In genomic region chr4:178917756-178918155, GRCh38 we compare ENCODE assay signal across 20 cellular contexts.
DNase-seq lines count a peak whose midpoint lies in the region; ATAC-seq, FAIRE-seq and TF ChIP-seq lines count a peak whose summit lies in the region.
"Had no signal": no experiment of that assay in that cellular context is flagged by ENCODE, and none has a peak within 500 bp of the region (broad histone marks: within the 10 kb centered on the region; RNA-seq: fewer than 3 reads in every experiment).

No MANE protein-coding gene starts in this region.

- no peaks in the 10 kb centered on the region for H3K4me1 Mint-ChIP-seq in immature natural killer cell
- H3K4me1 Mint-ChIP-seq: T-cell had no signal

- H3K36me3 ChIP-seq in H7 (replicated peaks; ENCODE audit: control insufficient read depth, insufficient read depth, low read length) (no peaks in the 10 kb centered on the region), GM12878 (ENCODE audit: control insufficient read depth in 2 of 2, insufficient read depth in 2 of 2, low read length in 1 of 2) (no peaks in the 10 kb centered on the region), iPS DF 6.9 (ENCODE audit: control insufficient read depth, insufficient read depth, low read length) (no peaks in the 10 kb centered on the region)

- no peaks in the 10 kb centered on the region for H3K9me3 ChIP-seq in GM12878 (replicated peaks; ENCODE audit: control insufficient read depth, insufficient read depth, low read length)
- no peaks in the 10 kb centered on the region for H3K9me3 ChIP-seq in iPS DF 6.9 (ENCODE audit: control insufficient read depth, insufficient read depth, low read length)
- H3K9me3 ChIP-seq: Caco-2 had no signal

- no peak for TF ChIP-seq POLR2A in GM12878 (IDR thresholded peaks at IDR 0.05; ENCODE audit: low read depth, low read length)

- POLR2A ChIA-PET in GM12878 (lab: Charles Lee): no interaction called here

- no peak for TF ChIP-seq EP300 in GM12878 (IDR thresholded peaks at IDR 0.05; ENCODE audit: borderline replicate concordance in 1 of 2, control insufficient read depth in 1 of 2, low read depth in 2 of 2, low read length in 2 of 2)

- ATAC-seq in GM12878 (peak; percentile 52; the same call in 2 of the 3 replicates), HG02798 (IDR thresholded peaks at IDR 0.05; ENCODE audit: poor library complexity, unreplicated experiment) (no peak), GM18909 (IDR thresholded peaks at IDR 0.05; ENCODE audit: poor library complexity, unreplicated experiment) (no peak)
- ATAC-seq: T-cell had no signal

- no peak overlapping the region for H3K9ac ChIP-seq in GM12878 (ENCODE audit: control insufficient read depth, insufficient read depth, low read length)

- H3K27ac ChIP-seq in GM12878 (ENCODE audit: control insufficient read depth, insufficient read depth) (no peak overlapping the region), iPS DF 6.9 (ENCODE audit: low read length) (no peak overlapping the region)
- H3K27ac ChIP-seq: SK-N-MC had no signal

- H3K9me3 Mint-ChIP-seq in immature natural killer cell: peaks cover 4 to 27% (median 11%) of the 10 kb centered on the region in 6 donors
- H3K9me3 Mint-ChIP-seq: IgD-negative memory B cell had no signal

- RAD21 ChIA-PET in GM12878 (lab: Charles Lee; ENCODE audit: unreplicated experiment): no interaction called here

- BruUV-seq in GM12878 (replicated peaks; lab: Mats Ljungman, UMichigan): no TSS peak

- SMC1A ChIA-PET in GM12878 (lab: Charles Lee; ENCODE audit: uncharacterized antibody, unreplicated experiment): interaction anchor here (0.6 kb wide), 1 partner anchor 255 kb away, joined by 3 read pairs; no protein-coding TSS in a partner anchor

- DNase-seq in DMS153 (lab: John Stamatoyannopoulos, UW) (peak; percentile 1), H7 (peak; percentile 32), GM12878 (ENCODE audit: low read depth, low spot score) (no peak), iPS DF 6.9 (ENCODE audit: low read depth, low spot score) (peak; percentile 25), immature natural killer cell (no peak), NCI-H524 (lab: John Stamatoyannopoulos, UW) (no peak)
- DNase-seq: Caco-2; CD4-positive, alpha-beta T cell; Karpas-422; NCI-H1417 treated with DMSO at 0.1 percent for 48 hours; NCI-H187 treated with DMSO at 0.1 percent for 48 hours; NCI-H2171 treated with DMSO at 0.1 percent for 48 hours; NCI-H446; NCI-H774; SHP77; T-cell had no signal

- no peak for TF ChIP-seq RAD21 in GM12878 (IDR thresholded peaks at IDR 0.05; ENCODE audit: insufficient read depth, low read depth, low read length)

- no peak for FAIRE-seq in GM12878 (lab: Jason Lieb, UNC)

- H3K4me1 ChIP-seq in GM12878 (ENCODE audit: control insufficient read depth, insufficient read depth, low read length): no peaks in the 10 kb centered on the region
- no peaks in the 10 kb centered on the region for H3K4me1 ChIP-seq in iPS DF 6.9 (ENCODE audit: control insufficient read depth, insufficient read depth, low read length)
- H3K4me1 ChIP-seq: Caco-2 had no signal

- no peaks in the 10 kb centered on the region for H3K36me3 Mint-ChIP-seq in immature natural killer cell
- H3K36me3 Mint-ChIP-seq: IgD-negative memory B cell, T-cell had no signal

- in situ Hi-C loops in GM12878 (cut with MboI): no loop called here

- H3K27me3 ChIP-seq in H7 (ENCODE audit: control insufficient read depth, insufficient read depth, low read length) (no peaks in the 10 kb centered on the region), GM12878 (replicated peaks in 1 of 2; ENCODE audit: control insufficient read depth in 2 of 2, insufficient read depth in 2 of 2, low read length in 1 of 2) (no peaks in the 10 kb centered on the region), iPS DF 6.9 (ENCODE audit: control insufficient read depth, insufficient read depth, low read length) (no peaks in the 10 kb centered on the region)

- no peak overlapping the region for H2AFZ ChIP-seq in GM12878 (ENCODE audit: control insufficient read depth, low read depth, low read length)

- no peaks in the 10 kb centered on the region for H3K79me2 ChIP-seq in GM12878 (ENCODE audit: control insufficient read depth, insufficient read depth, low read length)

- no peak overlapping the region for H3K4me3 Mint-ChIP-seq in immature natural killer cell
- H3K4me3 Mint-ChIP-seq: CD4-positive, alpha-beta T cell; IgD-negative memory B cell; T-cell had no signal

- no peaks in the 10 kb centered on the region for H4K20me1 ChIP-seq in GM12878 (ENCODE audit: control insufficient read depth, insufficient read depth)

- 0% methylated on average over 1 of the region's 1 CpG for WGBS in GM12878 (ENCODE audit: insufficient coverage, insufficient replicate concordance, low lambda C conversion rate, missing lambda C conversion rate)
- WGBS in iPS DF 6.9 (ENCODE audit: insufficient coverage, insufficient read length): no CpG with 5 or more reads among the region's 1 CpG

- TF ChIP-seq CTCF in GM12878 (IDR thresholded peaks at IDR 0.05 in 2 of 3, conservative IDR thresholded peaks at IDR 0.05 in 1 of 3; ENCODE audit: control insufficient read depth in 2 of 3, extremely low read depth in 1 of 3, insufficient read depth in 1 of 3, low read depth in 3 of 3, low read length in 3 of 3): no peak

- H3K27ac Mint-ChIP-seq in immature natural killer cell: peak overlapping the region in 1 of 6 donors; percentile 28
- H3K27ac Mint-ChIP-seq: CD4-positive, alpha-beta T cell; IgD-negative memory B cell; T-cell had no signal

- H3K27me3 Mint-ChIP-seq in immature natural killer cell (ENCODE audit: low read depth in 3 of 3): peaks cover 0 to 5% (median 0%) of the 10 kb centered on the region in 3 donors
- H3K27me3 Mint-ChIP-seq: CD4-positive, alpha-beta T cell; IgD-negative memory B cell; T-cell had no signal

- H3K4me3 ChIP-seq in H7 (ENCODE audit: insufficient read depth, low read depth, low read length): no peak overlapping the region
- no peak overlapping the region for H3K4me3 ChIP-seq in GM12878
- H3K4me3 ChIP-seq in iPS DF 6.9 (ENCODE audit: low read length): no peak overlapping the region
- H3K4me3 ChIP-seq: SK-N-MC had no signal

- CTCF ChIA-PET in GM12878 (lab: Yijun Ruan, JAX): no interaction called here

- H3K4me2 ChIP-seq in GM12878 (ENCODE audit: control insufficient read depth, insufficient read depth): no peak overlapping the region

- intact Hi-C loops in GM12878 (cut with micrococcal nuclease; ENCODE audit: unreplicated experiment): no loop called here

TF ChIP-seq in GM12878, 131 proteins besides CTCF, POLR2A, EP300 and RAD21 (continues in another document):
- TF ChIP-seq BCLAF1 (IDR thresholded peaks at IDR 0.05) (no peak), NRF1 (conservative IDR thresholded peaks at IDR 0.05; ENCODE audit: low read depth, low read length) (no peak)
- TF ChIP-seq, protein P1, sequence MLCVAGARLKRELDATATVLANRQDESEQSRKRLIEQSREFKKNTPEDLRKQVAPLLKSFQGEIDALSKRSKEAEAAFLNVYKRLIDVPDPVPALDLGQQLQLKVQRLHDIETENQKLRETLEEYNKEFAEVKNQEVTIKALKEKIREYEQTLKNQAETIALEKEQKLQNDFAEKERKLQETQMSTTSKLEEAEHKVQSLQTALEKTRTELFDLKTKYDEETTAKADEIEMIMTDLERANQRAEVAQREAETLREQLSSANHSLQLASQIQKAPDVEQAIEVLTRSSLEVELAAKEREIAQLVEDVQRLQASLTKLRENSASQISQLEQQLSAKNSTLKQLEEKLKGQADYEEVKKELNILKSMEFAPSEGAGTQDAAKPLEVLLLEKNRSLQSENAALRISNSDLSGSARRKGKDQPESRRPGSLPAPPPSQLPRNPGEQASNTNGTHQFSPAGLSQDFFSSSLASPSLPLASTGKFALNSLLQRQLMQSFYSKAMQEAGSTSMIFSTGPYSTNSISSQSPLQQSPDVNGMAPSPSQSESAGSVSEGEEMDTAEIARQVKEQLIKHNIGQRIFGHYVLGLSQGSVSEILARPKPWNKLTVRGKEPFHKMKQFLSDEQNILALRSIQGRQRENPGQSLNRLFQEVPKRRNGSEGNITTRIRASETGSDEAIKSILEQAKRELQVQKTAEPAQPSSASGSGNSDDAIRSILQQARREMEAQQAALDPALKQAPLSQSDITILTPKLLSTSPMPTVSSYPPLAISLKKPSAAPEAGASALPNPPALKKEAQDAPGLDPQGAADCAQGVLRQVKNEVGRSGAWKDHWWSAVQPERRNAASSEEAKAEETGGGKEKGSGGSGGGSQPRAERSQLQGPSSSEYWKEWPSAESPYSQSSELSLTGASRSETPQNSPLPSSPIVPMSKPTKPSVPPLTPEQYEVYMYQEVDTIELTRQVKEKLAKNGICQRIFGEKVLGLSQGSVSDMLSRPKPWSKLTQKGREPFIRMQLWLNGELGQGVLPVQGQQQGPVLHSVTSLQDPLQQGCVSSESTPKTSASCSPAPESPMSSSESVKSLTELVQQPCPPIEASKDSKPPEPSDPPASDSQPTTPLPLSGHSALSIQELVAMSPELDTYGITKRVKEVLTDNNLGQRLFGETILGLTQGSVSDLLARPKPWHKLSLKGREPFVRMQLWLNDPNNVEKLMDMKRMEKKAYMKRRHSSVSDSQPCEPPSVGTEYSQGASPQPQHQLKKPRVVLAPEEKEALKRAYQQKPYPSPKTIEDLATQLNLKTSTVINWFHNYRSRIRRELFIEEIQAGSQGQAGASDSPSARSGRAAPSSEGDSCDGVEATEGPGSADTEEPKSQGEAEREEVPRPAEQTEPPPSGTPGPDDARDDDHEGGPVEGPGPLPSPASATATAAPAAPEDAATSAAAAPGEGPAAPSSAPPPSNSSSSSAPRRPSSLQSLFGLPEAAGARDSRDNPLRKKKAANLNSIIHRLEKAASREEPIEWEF (IDR thresholded peaks at IDR 0.05; ENCODE audit: insufficient replicate concordance, low read depth, low read length): no peak

Comparison
In these comparisons a context has a peak if more than half of its experiments do, and no peak if none do; other contexts are left out.
1. DNase-seq: peak in DMS153 (single experiment), H7 (single experiment) and iPS DF 6.9 (single experiment); none in GM12878 (single experiment), immature natural killer cell (0 of 3) and NCI-H524 (0 of 2).